Comparison of ENCODE assay signal across 21 cellular contexts in the genomic region with DNA sequence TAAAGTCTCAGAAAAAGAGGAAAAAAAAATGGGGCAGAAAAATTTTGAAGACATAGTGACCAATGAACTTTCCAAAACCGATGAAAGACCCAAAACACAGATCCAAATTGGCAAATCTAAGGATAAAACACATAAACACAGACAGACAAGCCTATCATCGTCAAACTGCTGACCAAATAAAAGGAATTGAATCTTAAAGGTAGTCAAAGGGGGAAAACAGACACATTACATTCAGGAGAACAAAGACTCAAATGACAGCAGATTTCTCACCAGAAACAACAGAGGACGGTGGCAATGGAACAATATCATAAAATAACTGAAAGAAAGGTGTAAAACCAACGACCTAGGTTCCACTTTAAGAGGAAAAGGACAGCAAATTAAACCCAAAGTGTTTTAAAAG.
"Had no signal": no experiment of that assay in that cellular context is flagged by ENCODE, and none has a peak within 500 bp of the region (broad histone marks: within the 10 kb centered on the region; RNA-seq: fewer than 3 reads in every experiment).

No MANE protein-coding gene starts in this region.

- H3K27me3 Mint-ChIP-seq: stimulated activated naive B cell treated with anti-CD40 and anti-IgM and Interleukin-4, amounts not matched to agents 10 μg/mL and 1 μg/mL and 100 μg/mL, for 72 hours had no signal

- ATAC-seq: activated T-cell treated with anti-CD3 and anti-CD28 coated beads, Interleukin-2, amount 50 U/mL, for 72 hours; foreskin keratinocyte; mucosa of descending colon; psoas muscle; sciatic nerve; stimulated activated naive B cell treated with anti-CD40 and anti-IgM and Interleukin-4, amounts not matched to agents 10 μg/mL and 1 μg/mL and 100 μg/mL, for 72 hours had no signal

- DNase-seq: activated CD4-positive, alpha-beta T cell treated with anti-CD3 and anti-CD28 coated beads, Interleukin-2, amount 50 U/mL, for 1 hour; activated naive CD4-positive, alpha-beta T cell treated with Interleukin-2 at 50 U/mL for 16 hours; activated T-cell treated with anti-CD3 and anti-CD28 coated beads, Interleukin-2, amount 50 U/mL, for 72 hours; amniotic stem cell; brain microvascular endothelial cell; cerebellar nuclear complex; dermis blood vessel endothelial cell; esophagus squamous epithelium; foreskin keratinocyte; head of caudate nucleus; mucosa of descending colon; occipital lobe; psoas muscle; spleen; stimulated activated CD4-positive, alpha-beta T cell treated with anti-CD3 and anti-CD28 coated beads, Interleukin-1b, Interleukin-23, amount 100 ng/mL, for 48 hours; stimulated activated naive B cell treated with anti-CD40 and anti-IgM and Interleukin-4, amounts not matched to agents 10 μg/mL and 1 μg/mL and 100 μg/mL, for 72 hours had no signal

- H3K27ac ChIP-seq: brain microvascular endothelial cell, esophagus squamous epithelium, foreskin keratinocyte, psoas muscle, tibial nerve, vagina had no signal

- H3K4me3 Mint-ChIP-seq: activated T-cell treated with anti-CD3 and anti-CD28 coated beads, Interleukin-2, amount 50 U/mL, for 72 hours; nephron; stimulated activated naive B cell treated with anti-CD40 and anti-IgM and Interleukin-4, amounts not matched to agents 10 μg/mL and 1 μg/mL and 100 μg/mL, for 72 hours had no signal

- H3K4me3 ChIP-seq: esophagus squamous epithelium, mucosa of descending colon, psoas muscle, spleen, tibial nerve, vagina had no signal

- H3K27me3 ChIP-seq: brain microvascular endothelial cell, esophagus squamous epithelium, foreskin keratinocyte, spleen, tibial nerve, vagina had no signal

- FAIRE-seq: endometrium had no signal

- H3K27ac Mint-ChIP-seq: nephron; stimulated activated naive B cell treated with anti-CD40 and anti-IgM and Interleukin-4, amounts not matched to agents 10 μg/mL and 1 μg/mL and 100 μg/mL, for 72 hours had no signal

- H3K9me3 ChIP-seq: mucosa of descending colon, psoas muscle, vagina had no signal
